ENCODE assay signal across 17 cellular contexts in the genomic region with DNA sequence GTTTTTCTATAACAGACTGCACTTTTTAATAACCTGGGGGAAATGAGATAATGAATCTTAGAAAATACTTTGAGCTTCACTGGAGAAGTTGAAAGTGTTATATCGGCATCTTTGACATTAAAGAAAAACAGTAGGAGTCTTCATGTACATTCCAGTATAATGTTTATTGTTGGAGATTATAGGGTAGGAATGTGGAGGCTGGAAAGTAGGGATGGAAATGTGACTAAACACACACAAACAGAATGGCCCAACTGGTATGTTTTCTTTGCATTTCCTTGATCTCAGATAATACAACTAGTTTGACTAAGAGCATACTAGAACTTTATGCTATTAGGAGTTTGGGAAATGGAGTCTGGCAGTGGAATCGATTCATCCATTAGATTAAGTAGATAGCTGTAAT. TPM values are rescaled to one million over a fixed set of nuclear protein-coding genes. Genes with fewer than 3 reads are reported as not detected.
DNase-seq lines count a peak whose midpoint lies in the region; TF ChIP-seq lines count a peak whose summit lies in the region.
"Had no signal": no experiment of that assay in that cellular context is flagged by ENCODE, and none has a peak within 500 bp of the region (broad histone marks: within the 10 kb centered on the region; RNA-seq: fewer than 3 reads in every experiment).

No MANE protein-coding gene starts in this region.

- H4K91ac ChIP-seq in mesenchymal stem cell (ENCODE audit: low read length), result no peak overlapping the region

- H3K36me3 ChIP-seq in smooth muscle cell (ENCODE audit: low read depth), result peaks cover 8% of the 10 kb centered on the region
- no peaks in the 10 kb centered on the region for H3K36me3 ChIP-seq in colonic mucosa
- H3K36me3 ChIP-seq in mesenchymal stem cell (ENCODE audit: control insufficient read depth in 1 of 2, insufficient read depth in 2 of 2, low read depth in 1 of 2, low read length in 2 of 2), result peaks cover 0 to 85% of the 10 kb centered on the region in 2 experiments

- no peaks in the 10 kb centered on the region for H3K27me3 ChIP-seq in smooth muscle cell (ENCODE audit: low read depth)
- H3K27me3 ChIP-seq in colonic mucosa, result no peaks in the 10 kb centered on the region
- H3K27me3 ChIP-seq in mesenchymal stem cell (ENCODE audit: control insufficient read depth in 1 of 2, insufficient read depth in 1 of 2, low read length in 2 of 2), result no peaks in the 10 kb centered on the region

- no peak overlapping the region for H3K23ac ChIP-seq in mesenchymal stem cell (ENCODE audit: low read length in 2 of 2)

- peaks cover 1% of the 10 kb centered on the region for H3K79me1 ChIP-seq in mesenchymal stem cell (replicated peaks; ENCODE audit: low read length, poor library complexity, severe bottlenecking)

- H3K9me3 ChIP-seq in smooth muscle cell (replicated peaks; ENCODE audit: low read depth) (no peaks in the 10 kb centered on the region), colonic mucosa (no peaks in the 10 kb centered on the region), mesenchymal stem cell (ENCODE audit: control insufficient read depth, low read length) (peaks cover 23% of the 10 kb centered on the region)

- no peak overlapping the region for H2BK12ac ChIP-seq in mesenchymal stem cell (ENCODE audit: low read length in 2 of 2)

- H3K79me2 ChIP-seq in smooth muscle cell (ENCODE audit: low read depth), result no peaks in the 10 kb centered on the region

- 24% methylated on average over 2 of the region's 2 CpGs for WGBS in smooth muscle cell (ENCODE audit: low lambda C conversion rate)
- WGBS in mesenchymal stem cell, result 90% methylated on average over 2 of the region's 2 CpGs

- H3K4me2 ChIP-seq in smooth muscle cell, result peak overlapping the region; percentile 56
- no peak overlapping the region for H3K4me2 ChIP-seq in mesenchymal stem cell (ENCODE audit: low read length, poor library complexity, severe bottlenecking)
- H3K4me2 ChIP-seq: KMS-11 had no signal

- in situ Hi-C loops in ACHN (cut with HindIII; ENCODE audit: low pct_ligation_motif_present, low pct_unique_long_range_greater_than_20kb, low sequenced_read_pairs), result no loop called here

- TF ChIP-seq CTCF in fibroblast of villous mesenchyme (IDR thresholded peaks at IDR 0.05; ENCODE audit: insufficient read depth, low read depth, low read length), result no peak
- TF ChIP-seq CTCF in smooth muscle cell (IDR thresholded peaks at IDR 0.05; ENCODE audit: borderline replicate concordance, insufficient read depth, poor library complexity, severe bottlenecking), result no peak
- no peak for TF ChIP-seq CTCF in colonic mucosa (IDR thresholded peaks at IDR 0.05)

- H2BK120ac ChIP-seq in mesenchymal stem cell (ENCODE audit: low read depth, low read length), result no peak overlapping the region

- H2BK5ac ChIP-seq in mesenchymal stem cell (ENCODE audit: low read depth, low read length, poor library complexity, severe bottlenecking), result no peak overlapping the region

- H2AK5ac ChIP-seq in mesenchymal stem cell (ENCODE audit: low read length, severe bottlenecking), result no peak overlapping the region

- H3K27ac ChIP-seq in smooth muscle cell (ENCODE audit: low read depth), result peak overlapping the region; percentile 59
- H3K27ac ChIP-seq in colonic mucosa, result no peak overlapping the region
- no peak overlapping the region for H3K27ac ChIP-seq in mesenchymal stem cell (ENCODE audit: low read length, poor library complexity, severe bottlenecking)
- H3K27ac ChIP-seq: KMS-11, RWPE1 had no signal

- intact Hi-C loops in colonic mucosa (cut with DNase I), result no loop called here

- H3K9ac ChIP-seq in smooth muscle cell (ENCODE audit: low read depth) (no peak overlapping the region), colonic mucosa (ENCODE audit: low read depth in 2 of 2, low read length in 2 of 2) (no peak overlapping the region), mesenchymal stem cell (ENCODE audit: low read length) (no peak overlapping the region)
- H3K9ac ChIP-seq: KMS-11 had no signal

- H4K8ac ChIP-seq in mesenchymal stem cell (ENCODE audit: low read length), result no peak overlapping the region

- no peaks in the 10 kb centered on the region for H4K20me1 ChIP-seq in smooth muscle cell (ENCODE audit: low read depth)

- H3F3A ChIP-seq in smooth muscle cell (ENCODE audit: low read depth), result peaks cover 10% of the 10 kb centered on the region

- H3K4me1 ChIP-seq in smooth muscle cell (ENCODE audit: low read depth), result no peaks in the 10 kb centered on the region
- H3K4me1 ChIP-seq in colonic mucosa, result no peaks in the 10 kb centered on the region
- H3K4me1 ChIP-seq in mesenchymal stem cell (ENCODE audit: control insufficient read depth, insufficient read depth, low read depth, low read length), result no peaks in the 10 kb centered on the region

- no peak overlapping the region for H3K4ac ChIP-seq in mesenchymal stem cell (ENCODE audit: low read depth in 1 of 2, low read length in 2 of 2)

- H2BK15ac ChIP-seq in mesenchymal stem cell (ENCODE audit: low read depth, poor library complexity, severe bottlenecking), result no peak overlapping the region

- no peak overlapping the region for H3K14ac ChIP-seq in mesenchymal stem cell (ENCODE audit: low read length in 2 of 2)

- H3K4me3 ChIP-seq in fibroblast of villous mesenchyme (ENCODE audit: low read depth, low read length), result no peak overlapping the region
- no peak overlapping the region for H3K4me3 ChIP-seq in smooth muscle cell
- H3K4me3 ChIP-seq in colonic mucosa, result no peak overlapping the region
- H3K4me3 ChIP-seq in mesenchymal stem cell (ENCODE audit: insufficient read depth in 1 of 2, low read depth in 1 of 2, low read length in 2 of 2), result no peak overlapping the region

- H2AFZ ChIP-seq in smooth muscle cell (ENCODE audit: low read depth), result no peak overlapping the region
- no peak overlapping the region for H2AFZ ChIP-seq in mesenchymal stem cell (ENCODE audit: low read depth, low read length)

- peak; percentile 25 for DNase-seq in HCEC 1CT
- DNase-seq in amniotic epithelial cell (ENCODE audit: low read depth), result peak; percentile 26
- DNase-seq in fibroblast of villous mesenchyme (ENCODE audit: low read depth), result peak; percentile 39
- DNase-seq in smooth muscle cell (lab: John Stamatoyannopoulos, UW; ENCODE audit: unreplicated experiment), result no peak
- no peak for DNase-seq in colonic mucosa
- no peak for DNase-seq in mesenchymal stem cell
- DNase-seq in ACHN, result no peak
- DNase-seq: CD8-positive, alpha-beta memory T cell; DMS79 treated with DMSO at 0.1 percent for 48 hours; MM.1S; NCI-H1694; NCI-H2029 treated with DMSO at 0.1 percent for 48 hours; NCI-H446 treated with DMSO at 0.1 percent for 48 hours; NCI-H526 treated with DMSO at 0.1 percent for 48 hours; SHP77 had no signal

- H3K18ac ChIP-seq in mesenchymal stem cell (ENCODE audit: low read depth in 1 of 2, low read length in 2 of 2), result no peak overlapping the region

RNA-seq across cellular contexts. Expression of a gene that starts 10.1 kb away (rescaled TPM):
- total RNA-seq in fibroblast of villous mesenchyme (17.7 and 32.8 TPM in 2 replicates), smooth muscle cell (15.7 and 16.4 TPM in 2 replicates), colonic mucosa (1 to 10 TPM; 1.8 to 6.3 TPM)
- 12.0 and 12.4 TPM in 2 replicates for polyA plus RNA-seq in smooth muscle cell
- 5.6 TPM for polyA plus RNA-seq in mesenchymal stem cell (2013, experiment 1 of 2)
- 5.8 TPM for polyA plus RNA-seq in mesenchymal stem cell (2013, experiment 2 of 2)

Comparison
In these comparisons a context has a peak if more than half of its experiments do, and no peak if none do; other contexts are left out.
1. DNase-seq: peak in HCEC 1CT (single experiment), amniotic epithelial cell (single experiment) and fibroblast of villous mesenchyme (single experiment); none in smooth muscle cell (single experiment), colonic mucosa (single experiment), mesenchymal stem cell (single experiment) and ACHN (single experiment).